ENCODE assay signal across 13 cellular contexts in genomic region chr7:2411815-2412586, GRCh38. TPM values are rescaled to one million over a fixed set of nuclear protein-coding genes. Genes with fewer than 3 reads are reported as not detected.
DNase-seq lines count a peak whose midpoint lies in the region; ATAC-seq and TF ChIP-seq lines count a peak whose summit lies in the region.
"Had no signal": no experiment of that assay in that cellular context is flagged by ENCODE, and none has a peak within 500 bp of the region (broad histone marks: within the 10 kb centered on the region; RNA-seq: fewer than 3 reads in every experiment).

No MANE protein-coding gene starts in this region.

- no peaks in the 10 kb centered on the region for H3K27me3 ChIP-seq in neural progenitor cell
- H3K27me3 ChIP-seq: cardiac muscle cell had no signal

- no peak for ATAC-seq in HG02870 (IDR thresholded peaks at IDR 0.05; ENCODE audit: unreplicated experiment)

- H3K9ac ChIP-seq in neural progenitor cell, result no peak overlapping the region

- peak overlapping the region in 1 of 4 donors; percentile 30 for H3K4me3 Mint-ChIP-seq in IgD-negative memory B cell
- no peak overlapping the region for H3K4me3 Mint-ChIP-seq in mesothelial cell of epicardium
- peak overlapping the region; percentile 8 for H3K4me3 Mint-ChIP-seq in type B pancreatic cell
- H3K4me3 Mint-ChIP-seq in neural progenitor cell, result no peak overlapping the region

- peaks cover 11% of the 10 kb centered on the region for H3K36me3 Mint-ChIP-seq in IgD-negative memory B cell
- no peaks in the 10 kb centered on the region for H3K36me3 Mint-ChIP-seq in mesothelial cell of epicardium
- H3K36me3 Mint-ChIP-seq in type B pancreatic cell, result peaks cover 7% of the 10 kb centered on the region
- peaks cover 8% of the 10 kb centered on the region for H3K36me3 Mint-ChIP-seq in neural progenitor cell

- H3K9me3 Mint-ChIP-seq in IgD-negative memory B cell, result no peaks in the 10 kb centered on the region
- no peaks in the 10 kb centered on the region for H3K9me3 Mint-ChIP-seq in mesothelial cell of epicardium
- H3K9me3 Mint-ChIP-seq in type B pancreatic cell, result no peaks in the 10 kb centered on the region
- H3K9me3 Mint-ChIP-seq in neural progenitor cell, result no peaks in the 10 kb centered on the region
- H3K9me3 Mint-ChIP-seq: activated T-helper 2 cell treated with anti-CD3 and anti-CD28 coated beads, Interferon-gamma antibody, Interleukin-2, Interleukin-4, amounts not matched to agents 10 μg/mL and 5 μg/mL and 100 μg/mL, durations not matched to agents 14 hours and 24 hours and 36 hours had no signal

- H3K27ac ChIP-seq in neural progenitor cell, result no peak overlapping the region
- H3K27ac ChIP-seq: cardiac muscle cell, SK-N-MC had no signal

- peaks cover 11% of the 10 kb centered on the region for H4K20me1 ChIP-seq in neural progenitor cell (ENCODE audit: low read depth)

- H3K79me2 ChIP-seq in neural progenitor cell (ENCODE audit: low read depth), result peaks cover 33% of the 10 kb centered on the region

- DNase-seq in dermis blood vessel endothelial cell, result peak; percentile 27
- DNase-seq in mesothelial cell of epicardium (ENCODE audit: low spot score in 2 of 2, unreplicated experiment in 2 of 2), result no peak
- no peak for DNase-seq in type B pancreatic cell (ENCODE audit: extremely low spot score, unreplicated experiment)
- no peak for DNase-seq in activated CD4-positive, alpha-beta T cell treated with anti-CD3 and anti-CD28 coated beads, Interleukin-2, amount 50 U/mL, for 1 hour
- DNase-seq in neural progenitor cell (ENCODE audit: low spot score), result no peak
- DNase-seq: activated CD4-positive, alpha-beta T cell treated with anti-CD3 and anti-CD28 coated beads for 4 hours; NCI-H1436; NCI-H774 had no signal

- H3K27ac Mint-ChIP-seq in IgD-negative memory B cell (peak overlapping the region in 2 of 3 donors; percentile 21 to 47), mesothelial cell of epicardium (peak overlapping the region; percentile 85), type B pancreatic cell (peak overlapping the region; percentile 74), neural progenitor cell (no peak overlapping the region)
- H3K27ac Mint-ChIP-seq: activated T-helper 2 cell treated with anti-CD3 and anti-CD28 coated beads, Interferon-gamma antibody, Interleukin-2, Interleukin-4, amounts not matched to agents 10 μg/mL and 5 μg/mL and 100 μg/mL, durations not matched to agents 14 hours and 24 hours and 36 hours had no signal

- H3K4me1 ChIP-seq in neural progenitor cell, result peaks cover 15% of the 10 kb centered on the region

- H3K36me3 ChIP-seq in neural progenitor cell, result no peaks in the 10 kb centered on the region
- H3K36me3 ChIP-seq: cardiac muscle cell had no signal

- no peak overlapping the region for H2AFZ ChIP-seq in neural progenitor cell (replicated peaks)

- peaks cover 8% of the 10 kb centered on the region for H3F3A ChIP-seq in neural progenitor cell (ENCODE audit: low read depth)

- TF ChIP-seq CTCF in mesothelial cell of epicardium (IDR thresholded peaks at IDR 0.05; ENCODE audit: unreplicated experiment) (no peak), type B pancreatic cell (conservative IDR thresholded peaks at IDR 0.05) (no peak), neural progenitor cell (IDR thresholded peaks at IDR 0.05) (no peak)

- no peaks in the 10 kb centered on the region for H3K9me3 ChIP-seq in neural progenitor cell (ENCODE audit: low read depth)

- H3K27me3 Mint-ChIP-seq in IgD-negative memory B cell (no peaks in the 10 kb centered on the region), mesothelial cell of epicardium (ENCODE audit: low read depth) (no peaks in the 10 kb centered on the region), type B pancreatic cell (no peaks in the 10 kb centered on the region), neural progenitor cell (ENCODE audit: insufficient read depth, low read depth) (peaks cover 5% of the 10 kb centered on the region)

- H3K4me1 Mint-ChIP-seq in IgD-negative memory B cell (peaks cover 28 to 40% (median 30%) of the 10 kb centered on the region in 3 donors), mesothelial cell of epicardium (peaks cover 43% of the 10 kb centered on the region), type B pancreatic cell (ENCODE audit: unreplicated experiment) (peaks cover 62% of the 10 kb centered on the region), neural progenitor cell (peaks cover 24% of the 10 kb centered on the region)

- no peak overlapping the region for H3K4me3 ChIP-seq in neural progenitor cell
- H3K4me3 ChIP-seq: cardiac muscle cell, SK-N-MC had no signal

- no peak overlapping the region for H3K4me2 ChIP-seq in neural progenitor cell

RNA-seq across cellular contexts. Expression of gene CHST12, which starts 8.6 kb away (rescaled TPM):
- polyA plus RNA-seq in IgD-negative memory B cell, result 24.9 TPM
- total RNA-seq in dermis blood vessel endothelial cell (6.8 and 21.5 TPM in 2 replicates), mesothelial cell of epicardium (20.0 to 22.4 TPM (median 20.4 TPM) in 3 replicates), type B pancreatic cell (ENCODE audit: low replicate concordance) (17.6 and 22.4 TPM in 2 replicates), neural progenitor cell (ENCODE audit: low replicate concordance) (0.43 and 7.2 TPM in 2 replicates)

RNA-seq across cellular contexts. Expression of gene EIF3B, which starts 57.4 kb away (rescaled TPM):
- polyA plus RNA-seq in IgD-negative memory B cell, result 84.4 TPM
- total RNA-seq in dermis blood vessel endothelial cell (250 and 320 TPM in 2 replicates), mesothelial cell of epicardium (198 to 200 TPM (median 199 TPM) in 3 replicates), type B pancreatic cell (ENCODE audit: low replicate concordance) (178 and 183 TPM in 2 replicates), neural progenitor cell (ENCODE audit: low replicate concordance) (146 and 167 TPM in 2 replicates)
